1 cellular context compared by ENCODE assay signal in genomic region chr5:142686210-142686734, GRCh38.
TF ChIP-seq lines count a peak whose summit lies in the region.

No MANE protein-coding gene starts in this region.

TF ChIP-seq in HepG2, 621 proteins besides CTCF, POLR2A, EP300 and RAD21 (continued from another document):
- TF ChIP-seq ZNF30 (CRISPR knock-in tag; IDR thresholded peaks at IDR 0.05) (no peak), ZNF318 (CRISPR knock-in tag; IDR thresholded peaks at IDR 0.05) (no peak), ADNP (CRISPR knock-in tag; IDR thresholded peaks at IDR 0.05) (no peak), ZNF446 (CRISPR knock-in tag; IDR thresholded peaks at IDR 0.05) (no peak), ZZZ3 (CRISPR knock-in tag; IDR thresholded peaks at IDR 0.05; ENCODE audit: borderline replicate concordance) (no peak), ZNF367 (CRISPR knock-in tag; IDR thresholded peaks at IDR 0.05; ENCODE audit: borderline replicate concordance) (no peak), ZFX (CRISPR knock-in tag; IDR thresholded peaks at IDR 0.05; ENCODE audit: low read depth) (peak; percentile 53), NR2F1 (CRISPR knock-in tag; IDR thresholded peaks at IDR 0.05) (no peak), RFX1 (IDR thresholded peaks at IDR 0.05) (peak; percentile 77), ZNF687 (CRISPR knock-in tag; IDR thresholded peaks at IDR 0.05) (peak; percentile 48; the same call in 1 of the 2 replicates), PITX1 (CRISPR knock-in tag; IDR thresholded peaks at IDR 0.05) (no peak), ETV5 (CRISPR knock-in tag; IDR thresholded peaks at IDR 0.05; ENCODE audit: borderline replicate concordance) (no peak), FOXA1 (IDR thresholded peaks at IDR 0.05) (no peak), FOXA1 (CRISPR knock-in tag; IDR thresholded peaks at IDR 0.05) (peak; percentile 36; the same call in 1 of the 2 replicates), PAXIP1 (CRISPR knock-in tag; conservative IDR thresholded peaks at IDR 0.05) (peak; percentile 37; the same call in 1 of the 2 replicates), MEF2D (CRISPR knock-in tag; IDR thresholded peaks at IDR 0.05) (no peak), SAP130 (CRISPR knock-in tag; IDR thresholded peaks at IDR 0.05; ENCODE audit: low read depth) (peak; percentile 41; the same call in 1 of the 2 replicates), NFIC (IDR thresholded peaks at IDR 0.05; ENCODE audit: low read length) (no peak), PBX2 (CRISPR knock-in tag; IDR thresholded peaks at IDR 0.05) (no peak), ASH2L (IDR thresholded peaks at IDR 0.05; ENCODE audit: insufficient read length, low read depth, low read length) (peak; percentile 60), FOXA3 (CRISPR knock-in tag; IDR thresholded peaks at IDR 0.05) (0 out of 2 replicates have a peak, but pooled peaks have one; percentile 8), REPIN1 (CRISPR knock-in tag; IDR thresholded peaks at IDR 0.05; ENCODE audit: borderline replicate concordance, low read depth) (no peak)
